In genomic region chr7:105454058-105454739, GRCh38 we compare ENCODE assay signal across 15 cellular contexts.
DNase-seq lines count a peak whose midpoint lies in the region; ATAC-seq and TF ChIP-seq lines count a peak whose summit lies in the region.
"Had no signal": no experiment of that assay in that cellular context is flagged by ENCODE, and none has a peak within 500 bp of the region (broad histone marks: within the 10 kb centered on the region; RNA-seq: fewer than 3 reads in every experiment).

No MANE protein-coding gene starts in this region.

- no peaks in the 10 kb centered on the region for H3K9me2 ChIP-seq in OCI-LY1 (ENCODE audit: low read depth, low read length)

- no peak overlapping the region for H3K4me3 Mint-ChIP-seq in chondrocyte (ENCODE audit: unreplicated experiment)
- H3K4me3 Mint-ChIP-seq: activated CD4-positive, alpha-beta T cell treated with anti-CD3 and anti-CD28 coated beads for 36 hours; activated T-helper 17 cell treated with anti-CD3 and anti-CD28 coated beads, Interleukin-2, amount 50 U/mL, for 72 hours; CD4-positive, alpha-beta memory T cell; central memory CD8-positive, alpha-beta T cell; stimulated activated naive CD8-positive, alpha-beta T cell treated with anti-CD3 and anti-CD28 coated beads, Interleukin-15, Interleukin-2, amounts not matched to agents 100 ng/mL and 50 ng/mL, for 24 hours had no signal

- no peak overlapping the region for H3K4me3 ChIP-seq in OCI-LY1 (ENCODE audit: low read depth, low read length, poor library complexity, severe bottlenecking)

- H2AFZ ChIP-seq in OCI-LY1 (ENCODE audit: low read length), result no peak overlapping the region

- DNase-seq in COLO829 (ENCODE audit: low spot score) (peak; percentile 74), chondrocyte (ENCODE audit: low spot score) (no peak), myocyte (ENCODE audit: low read depth) (peak; percentile 80), SW 1271 (lab: John Stamatoyannopoulos, UW) (no peak)
- no peak for DNase-seq in stimulated activated CD8-positive, alpha-beta memory T cell treated with anti-CD3 and anti-CD28 coated beads, Interleukin-4, amount 100 ng/mL, for 48 hours
- no peak for DNase-seq in stimulated activated naive CD4-positive, alpha-beta T cell (lab: John Stamatoyannopoulos, UW)
- DNase-seq: activated CD4-positive, alpha-beta T cell treated with anti-CD3 and anti-CD28 coated beads for 36 hours; CD4-positive, alpha-beta memory T cell; NCI-H510A treated with DMSO at 0.1 percent for 48 hours; stimulated activated CD4-positive, alpha-beta T cell treated with anti-CD3 and anti-CD28 coated beads, Interleukin-2, amount 100 ng/mL, for 48 hours had no signal

- H3K27me3 ChIP-seq in OCI-LY1 (ENCODE audit: insufficient read depth, low read length), result no peaks in the 10 kb centered on the region

- H3K9me3 Mint-ChIP-seq in chondrocyte (ENCODE audit: low read depth), result no peaks in the 10 kb centered on the region
- H3K9me3 Mint-ChIP-seq: activated T-helper 17 cell treated with anti-CD3 and anti-CD28 coated beads, Interleukin-2, amount 50 U/mL, for 72 hours; CD4-positive, alpha-beta memory T cell; central memory CD8-positive, alpha-beta T cell; stimulated activated naive CD8-positive, alpha-beta T cell treated with anti-CD3 and anti-CD28 coated beads, Interleukin-15, Interleukin-2, amounts not matched to agents 100 ng/mL and 50 ng/mL, for 24 hours had no signal

- H3K79me2 ChIP-seq in OCI-LY1 (ENCODE audit: insufficient read depth, low read length), result no peaks in the 10 kb centered on the region

- H3K4me2 ChIP-seq in OCI-LY1 (ENCODE audit: low read length), result no peak overlapping the region

- H3K9ac ChIP-seq in OCI-LY1 (ENCODE audit: low read length), result no peak overlapping the region

- peak overlapping the region; percentile 32 for H3K27ac Mint-ChIP-seq in chondrocyte (ENCODE audit: unreplicated experiment)
- H3K27ac Mint-ChIP-seq: activated CD4-positive, alpha-beta T cell treated with anti-CD3 and anti-CD28 coated beads for 36 hours; activated T-helper 17 cell treated with anti-CD3 and anti-CD28 coated beads, Interleukin-2, amount 50 U/mL, for 72 hours; CD4-positive, alpha-beta memory T cell; stimulated activated naive CD8-positive, alpha-beta T cell treated with anti-CD3 and anti-CD28 coated beads, Interleukin-15, Interleukin-2, amounts not matched to agents 100 ng/mL and 50 ng/mL, for 24 hours had no signal

- H3K36me3 Mint-ChIP-seq in chondrocyte (ENCODE audit: low read depth), result peaks cover 10% of the 10 kb centered on the region

- no peak for ATAC-seq in GM19395 (IDR thresholded peaks at IDR 0.05; ENCODE audit: unreplicated experiment)
- ATAC-seq: activated CD4-positive, alpha-beta T cell treated with anti-CD3 and anti-CD28 coated beads for 36 hours; activated T-helper 17 cell treated with anti-CD3 and anti-CD28 coated beads, Interleukin-2, amount 50 U/mL, for 72 hours had no signal

- H3K4me1 ChIP-seq in OCI-LY1 (ENCODE audit: insufficient read depth, low read length, severe bottlenecking), result peaks cover 31% of the 10 kb centered on the region

- H4K20me1 ChIP-seq in OCI-LY1 (ENCODE audit: insufficient read depth, low read length), result no peaks in the 10 kb centered on the region

- no peak for TF ChIP-seq CTCF in OCI-LY1 (IDR thresholded peaks at IDR 0.05; ENCODE audit: low read length)
- TF ChIP-seq CTCF in chondrocyte (IDR thresholded peaks at IDR 0.05), result no peak

- H3K27me3 Mint-ChIP-seq in chondrocyte (ENCODE audit: low read depth), result no peaks in the 10 kb centered on the region
- H3K27me3 Mint-ChIP-seq: activated CD4-positive, alpha-beta T cell treated with anti-CD3 and anti-CD28 coated beads for 36 hours; activated T-helper 17 cell treated with anti-CD3 and anti-CD28 coated beads, Interleukin-2, amount 50 U/mL, for 72 hours; CD4-positive, alpha-beta memory T cell; central memory CD8-positive, alpha-beta T cell; stimulated activated naive CD8-positive, alpha-beta T cell treated with anti-CD3 and anti-CD28 coated beads, Interleukin-15, Interleukin-2, amounts not matched to agents 100 ng/mL and 50 ng/mL, for 24 hours had no signal

- H3K9me3 ChIP-seq in OCI-LY1 (ENCODE audit: low read length), result no peaks in the 10 kb centered on the region

- H3K4me1 Mint-ChIP-seq in chondrocyte (ENCODE audit: low read depth), result peaks cover 27% of the 10 kb centered on the region

- H3K36me3 ChIP-seq in OCI-LY1 (ENCODE audit: insufficient read depth, low read length), result peaks cover 12% of the 10 kb centered on the region

- H3K27ac ChIP-seq in OCI-LY1 (ENCODE audit: low read depth, low read length, poor library complexity, severe bottlenecking), result peak overlapping the region; percentile 49

- no peaks in the 10 kb centered on the region for H3F3A ChIP-seq in OCI-LY1 (ENCODE audit: insufficient read depth, low read length)

Comparison
In these comparisons a context has a peak if more than half of its experiments do, and no peak if none do; other contexts are left out.
1. DNase-seq: peak in COLO829 (single experiment) and myocyte (single experiment); none in chondrocyte (single experiment), SW 1271 (0 of 2), stimulated activated CD8-positive, alpha-beta memory T cell treated with anti-CD3 and anti-CD28 coated beads, Interleukin-4, amount 100 ng/mL, for 48 hours (single experiment) and stimulated activated naive CD4-positive, alpha-beta T cell (0 of 6).